ENCODE assay signal across 30 cellular contexts in genomic region chr17:72008236-72008874, GRCh38.
A peak's percentile ranks its signal among the peaks of the same experiment; 100 is the strongest.
DNase-seq lines count a peak whose midpoint lies in the region; ATAC-seq and TF ChIP-seq lines count a peak whose summit lies in the region.
"Had no signal": no experiment of that assay in that cellular context is flagged by ENCODE, and none has a peak within 500 bp of the region (broad histone marks: within the 10 kb centered on the region; RNA-seq: fewer than 3 reads in every experiment).

No MANE protein-coding gene starts in this region.

- no peaks in the 10 kb centered on the region for H3K27me3 ChIP-seq in PC-3 (ENCODE audit: low read length)
- H3K27me3 ChIP-seq in neuronal stem cell (ENCODE audit: control insufficient read depth in 3 of 3, insufficient read depth in 3 of 3, low read depth in 1 of 3, low read length in 3 of 3) = no peaks in the 10 kb centered on the region
- H3K27me3 ChIP-seq: BLaER1 treated with 17β-estradiol and CSF1 and Interleukin-3, amounts not matched to agents 10 nM and 100 nM; gastroesophageal sphincter; left lung; right lobe of liver had no signal

- H3K4me1 ChIP-seq in PC-3 (ENCODE audit: insufficient read depth, low read length) = peaks cover 35% of the 10 kb centered on the region
- H3K4me1 ChIP-seq in neuronal stem cell (ENCODE audit: control insufficient read depth in 2 of 2, insufficient read depth in 1 of 2, low read depth in 1 of 2, low read length in 2 of 2) = no peaks in the 10 kb centered on the region
- H3K4me1 ChIP-seq: BLaER1 treated with 17β-estradiol and CSF1 and Interleukin-3, amounts not matched to agents 10 nM and 100 nM; Caco-2; gastroesophageal sphincter; left lung; right lobe of liver had no signal

- H4K20me1 ChIP-seq in PC-3 (ENCODE audit: low read length) = no peaks in the 10 kb centered on the region
- H4K20me1 ChIP-seq: BLaER1 treated with 17β-estradiol and CSF1 and Interleukin-3, amounts not matched to agents 10 nM and 100 nM had no signal

- H3K18ac ChIP-seq in neuronal stem cell (ENCODE audit: low read length) = no peak overlapping the region

- no peaks in the 10 kb centered on the region for H3K79me2 ChIP-seq in PC-3 (ENCODE audit: low read length)

- WGBS in neuronal stem cell (ENCODE audit: extremely low coverage in 2 of 2, insufficient read length in 2 of 2, insufficient replicate concordance in 1 of 2), 2 donors = no CpG with 5 or more reads among the region's 5 CpGs

- H3K4me3 ChIP-seq in PC-3 (ENCODE audit: low read length) = peak overlapping the region; percentile 34
- H3K4me3 ChIP-seq in fibroblast of the aortic adventitia (ENCODE audit: low read depth, low read length) = no peak overlapping the region
- H3K4me3 ChIP-seq in neuronal stem cell (ENCODE audit: low read length in 2 of 2) = no peak overlapping the region
- H3K4me3 ChIP-seq: BLaER1 treated with 17β-estradiol and CSF1 and Interleukin-3, amounts not matched to agents 10 nM and 100 nM; dorsolateral prefrontal cortex; gastroesophageal sphincter; left lung; right lobe of liver had no signal

- no peak overlapping the region for H3K14ac ChIP-seq in neuronal stem cell (ENCODE audit: low read length)

- no peak overlapping the region for H4K91ac ChIP-seq in neuronal stem cell (ENCODE audit: low read depth, low read length, poor library complexity)

- ATAC-seq in PC-3 (peak; percentile 91), HG02610 (IDR thresholded peaks at IDR 0.05; ENCODE audit: unreplicated experiment) (no peak)
- ATAC-seq: activated CD4-positive, alpha-beta T cell treated with anti-CD3 and anti-CD28 coated beads for 36 hours; activated CD8-positive, alpha-beta T cell treated with anti-CD3 and anti-CD28 coated beads, Interleukin-2, amount 10 ng/mL, durations not matched to agents 7 days and 5 days; gastroesophageal sphincter; left lung; right lobe of liver had no signal

- H2BK12ac ChIP-seq in neuronal stem cell (ENCODE audit: low read length) = no peak overlapping the region

- peak; percentile 51 for DNase-seq in EL
- DNase-seq in PC-3 = peak; percentile 89
- peak; percentile 8 for DNase-seq in brain pericyte (ENCODE audit: low read depth, low spot score)
- peak; percentile 41 for DNase-seq in fibroblast of the aortic adventitia (ENCODE audit: low read depth)
- no peak for DNase-seq in neuronal stem cell (ENCODE audit: low spot score)
- DNase-seq in COLO829 (ENCODE audit: low spot score) = no peak
- DNase-seq in NCI-H2107 treated with DMSO at 0.1 percent for 48 hours (lab: John Stamatoyannopoulos, UW; ENCODE audit: unreplicated experiment) = no peak
- DNase-seq: activated CD4-positive, alpha-beta T cell treated with anti-CD3 and anti-CD28 coated beads for 36 hours; activated CD8-positive, alpha-beta T cell treated with anti-CD3 and anti-CD28 coated beads, Interleukin-2, amount 10 ng/mL, durations not matched to agents 7 days and 5 days; aorta; Caco-2; cerebellar nuclear complex; DND-41; dorsolateral prefrontal cortex; HFFc6; hippocampal formation; immature natural killer cell; left lung; NCI-H1092 treated with DMSO at 0.1 percent for 48 hours; NCI-H1930; NCI-H774; posterior cingulate gyrus; right lobe of liver; RPMI8226; stimulated activated CD4-positive, alpha-beta T cell treated with anti-CD3 and anti-CD28 coated beads, Interleukin-12 subunit alpha, Interleukin-12 subunit beta, amount 100 ng/mL, for 4 hours; stimulated activated CD4-positive, alpha-beta T cell treated with anti-CD3 and anti-CD28 coated beads, Interleukin-4, amount 100 ng/mL, for 1 hour had no signal

- H2BK5ac ChIP-seq in neuronal stem cell (ENCODE audit: low read length) = no peak overlapping the region

- H2BK120ac ChIP-seq in neuronal stem cell (ENCODE audit: low read depth, low read length) = no peak overlapping the region

- no peak overlapping the region for H3K4ac ChIP-seq in neuronal stem cell (ENCODE audit: low read length)

- TF ChIP-seq CTCF in PC-3 (conservative IDR thresholded peaks at IDR 0.05; ENCODE audit: low read depth, low read length) (no peak), fibroblast of the aortic adventitia (IDR thresholded peaks at IDR 0.05; ENCODE audit: insufficient read depth, low read length) (no peak)

- no peak overlapping the region for H2AK5ac ChIP-seq in neuronal stem cell (ENCODE audit: low read depth, low read length)

- H3F3A ChIP-seq in PC-3 (ENCODE audit: low read length, unreplicated experiment) = no peaks in the 10 kb centered on the region

- no peaks in the 10 kb centered on the region for H3K9me2 ChIP-seq in PC-3 (replicated peaks; ENCODE audit: low read length)

- no peak overlapping the region for H3K23ac ChIP-seq in neuronal stem cell (ENCODE audit: low read depth, low read length, poor library complexity)

- H3K4me2 ChIP-seq in PC-3 (ENCODE audit: low read length) (peak overlapping the region; percentile 71), neuronal stem cell (ENCODE audit: insufficient read depth, low read length, poor library complexity, severe bottlenecking) (no peak overlapping the region)
- H3K4me2 ChIP-seq: BLaER1 treated with 17β-estradiol and CSF1 and Interleukin-3, amounts not matched to agents 10 nM and 100 nM had no signal

- H3K36me3 ChIP-seq in PC-3 (ENCODE audit: low read depth, low read length) (no peaks in the 10 kb centered on the region), neuronal stem cell (replicated peaks in 1 of 2; ENCODE audit: control insufficient read depth in 2 of 2, insufficient read depth in 2 of 2, low read length in 2 of 2) (no peaks in the 10 kb centered on the region)
- H3K36me3 ChIP-seq: BLaER1 treated with 17β-estradiol and CSF1 and Interleukin-3, amounts not matched to agents 10 nM and 100 nM; gastroesophageal sphincter; left lung; right lobe of liver had no signal

- POLR2A ChIA-PET in PC-3 (lab: Charles Lee; ENCODE audit: unreplicated experiment) = interaction anchor here (0.7 kb wide), 1 partner anchor 514 kb away, joined by 5 read pairs; no protein-coding TSS in a partner anchor

- no peak overlapping the region for H2BK15ac ChIP-seq in neuronal stem cell (ENCODE audit: low read length)

- H3K9ac ChIP-seq in PC-3 (ENCODE audit: low read length) (no peak overlapping the region; the same call in 1 of the 2 replicates), neuronal stem cell (ENCODE audit: low read depth, low read length, poor library complexity) (no peak overlapping the region)
- H3K9ac ChIP-seq: BLaER1 treated with 17β-estradiol and CSF1 and Interleukin-3, amounts not matched to agents 10 nM and 100 nM had no signal

- H3K9me3 ChIP-seq in PC-3 (ENCODE audit: low read length) (no peaks in the 10 kb centered on the region), neuronal stem cell (replicated peaks in 1 of 2; ENCODE audit: control insufficient read depth in 2 of 2, insufficient read depth in 1 of 2, low read depth in 1 of 2, low read length in 2 of 2) (no peaks in the 10 kb centered on the region)
- H3K9me3 ChIP-seq: BLaER1 treated with 17β-estradiol and CSF1 and Interleukin-3, amounts not matched to agents 10 nM and 100 nM; Caco-2; gastroesophageal sphincter; left lung; right lobe of liver had no signal

- BruUV-seq in PC-3 (replicated peaks; lab: Mats Ljungman, UMichigan) = no TSS peak

- no peaks in the 10 kb centered on the region for H3K79me1 ChIP-seq in neuronal stem cell (ENCODE audit: low read depth, low read length)

- intact Hi-C loops in PC-3 (cut with micrococcal nuclease) = loop anchor here (10.0 kb wide), 1 partner anchor 386 kb away; no protein-coding TSS in a partner anchor

- CTCF ChIA-PET in PC-3 (lab: Charles Lee) = no interaction called here

- peak overlapping the region; percentile 68 for H3K27ac ChIP-seq in PC-3 (ENCODE audit: low read length)
- H3K27ac ChIP-seq in neuronal stem cell (replicated peaks; ENCODE audit: low read length) = no peak overlapping the region
- H3K27ac ChIP-seq: BLaER1 treated with 17β-estradiol and CSF1 and Interleukin-3, amounts not matched to agents 10 nM and 100 nM; dorsolateral prefrontal cortex; gastroesophageal sphincter; HL-60; left lung; right lobe of liver had no signal

- peak overlapping the region; percentile 36 for H2AFZ ChIP-seq in PC-3 (ENCODE audit: low read length)
- no peak overlapping the region for H2AFZ ChIP-seq in neuronal stem cell (ENCODE audit: low read length)

- no peak overlapping the region for H4K8ac ChIP-seq in neuronal stem cell (ENCODE audit: low read depth, low read length)

Comparison
In these comparisons a context has a peak if more than half of its experiments do, and no peak if none do; other contexts are left out.
1. DNase-seq: peak in EL (single experiment), PC-3 (single experiment), brain pericyte (single experiment) and fibroblast of the aortic adventitia (single experiment); none in neuronal stem cell (single experiment), COLO829 (single experiment) and NCI-H2107 treated with DMSO at 0.1 percent for 48 hours (single experiment).